In the genomic region with DNA sequence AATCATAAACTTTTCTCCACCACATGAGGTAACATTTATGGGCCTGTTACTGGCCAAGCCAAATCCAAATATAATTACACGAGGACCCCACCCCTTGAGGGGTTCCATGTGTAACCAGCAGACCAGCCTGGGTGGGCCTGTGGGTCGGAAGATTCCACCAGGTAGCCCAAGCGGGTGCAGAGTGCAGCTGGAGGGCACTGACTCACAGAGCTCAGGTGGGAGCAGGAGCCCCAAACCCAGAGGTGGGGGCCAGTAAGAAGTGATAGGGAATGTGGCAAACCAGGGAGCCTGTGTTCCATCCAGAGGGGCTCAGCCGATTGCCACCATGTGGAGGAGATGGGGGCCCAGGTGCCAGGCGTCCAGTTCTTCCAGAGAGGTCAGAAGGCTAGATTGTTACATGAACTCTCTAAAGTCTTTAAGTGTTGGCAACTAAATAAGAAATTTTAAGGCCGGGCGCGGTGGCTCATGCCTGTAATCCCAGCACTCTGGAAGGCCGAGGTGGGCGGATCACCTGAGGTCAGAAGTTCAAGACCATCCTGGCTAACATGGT, we compare ENCODE assay signal across 30 cellular contexts. TPM values are rescaled to one million over a fixed set of nuclear protein-coding genes. Genes with fewer than 3 reads are reported as not detected.
"Had no signal": no experiment of that assay in that cellular context is flagged by ENCODE, and none has a peak within 500 bp of the region (broad histone marks: within the 10 kb centered on the region; RNA-seq: fewer than 3 reads in every experiment).

No MANE protein-coding gene starts in this region.

- H3K27me3 Mint-ChIP-seq: stimulated activated naive CD8-positive, alpha-beta T cell treated with anti-CD3 and anti-CD28 coated beads, Interleukin-15, amount 100 ng/mL, for 72 hours had no signal

- H3K9me3 ChIP-seq: esophagus muscularis mucosa, gastroesophageal sphincter, psoas muscle, right lobe of liver, testis, tibial nerve had no signal

- H3K9ac ChIP-seq: parathyroid adenoma had no signal

- H3K9me3 Mint-ChIP-seq: natural killer cell; stimulated activated naive B cell treated with anti-CD40 and anti-IgM and Interleukin-4, amounts not matched to agents 10 μg/mL and 1 μg/mL and 100 μg/mL, for 72 hours had no signal

- H3K4me3 Mint-ChIP-seq: natural killer cell; stimulated activated naive B cell treated with anti-CD40 and anti-IgM and Interleukin-4, amounts not matched to agents 10 μg/mL and 1 μg/mL and 100 μg/mL, for 72 hours; stimulated activated naive CD8-positive, alpha-beta T cell treated with anti-CD3 and anti-CD28 coated beads, Interleukin-15, amount 100 ng/mL, for 72 hours had no signal

- ATAC-seq: gastroesophageal sphincter; left ventricle myocardium superior; natural killer cell; psoas muscle; right lobe of liver; stimulated activated naive B cell treated with anti-CD40 and anti-IgM and Interleukin-4, amounts not matched to agents 10 μg/mL and 1 μg/mL and 100 μg/mL, for 72 hours; stimulated activated naive CD8-positive, alpha-beta T cell treated with anti-CD3 and anti-CD28 coated beads, Interleukin-15, amount 100 ng/mL, for 72 hours had no signal

- H3K27ac Mint-ChIP-seq: natural killer cell; stimulated activated naive B cell treated with anti-CD40 and anti-IgM and Interleukin-4, amounts not matched to agents 10 μg/mL and 1 μg/mL and 100 μg/mL, for 72 hours; stimulated activated naive CD8-positive, alpha-beta T cell treated with anti-CD3 and anti-CD28 coated beads, Interleukin-15, amount 100 ng/mL, for 72 hours had no signal

- H3K27me3 ChIP-seq: esophagus muscularis mucosa, gastroesophageal sphincter, hepatocyte, right lobe of liver, testis, tibial nerve had no signal

- DNase-seq: central memory CD4-positive, alpha-beta T cell; cortex of kidney; effector memory CD4-positive, alpha-beta T cell; left ventricle myocardium superior; natural killer cell; psoas muscle; retina; right lobe of liver; stimulated activated CD4-positive, alpha-beta T cell treated with anti-CD3 and anti-CD28 coated beads, Interleukin-15, amount 100 ng/mL, for 24 hours; stimulated activated CD4-positive, alpha-beta T cell treated with anti-CD3 and anti-CD28 coated beads, Interleukin-1b, Interleukin-23, amount 100 ng/mL, for 48 hours; stimulated activated CD4-positive, alpha-beta T cell treated with anti-CD3 and anti-CD28 coated beads, Interleukin-4, amount 100 ng/mL, for 4 hours; stimulated activated naive B cell treated with anti-CD40 and anti-IgM and Interleukin-4, amounts not matched to agents 10 μg/mL and 1 μg/mL and 100 μg/mL, for 72 hours; stimulated activated naive CD8-positive, alpha-beta T cell treated with anti-CD3 and anti-CD28 coated beads, Interleukin-15, amount 100 ng/mL, for 72 hours; testis had no signal

- H2AFZ ChIP-seq: hepatocyte, parathyroid adenoma had no signal

- H3K4me2 ChIP-seq: hepatocyte had no signal

- H3K36me3 Mint-ChIP-seq: natural killer cell; stimulated activated naive B cell treated with anti-CD40 and anti-IgM and Interleukin-4, amounts not matched to agents 10 μg/mL and 1 μg/mL and 100 μg/mL, for 72 hours had no signal

- H3K27ac ChIP-seq: dorsolateral prefrontal cortex, epithelial cell of prostate, esophagus muscularis mucosa, gastroesophageal sphincter, hepatocyte, parathyroid adenoma, psoas muscle, right lobe of liver, testis, tibial nerve had no signal

- H3K4me3 ChIP-seq: dorsolateral prefrontal cortex, esophagus muscularis mucosa, gastroesophageal sphincter, hepatocyte, psoas muscle, right lobe of liver, testis, tibial nerve had no signal

- H3K36me3 ChIP-seq: esophagus muscularis mucosa, gastroesophageal sphincter, right lobe of liver, tibial nerve had no signal

- H3K4me1 ChIP-seq: psoas muscle had no signal

RNA-seq across cellular contexts. Expression of a gene that starts 2.6 kb away (rescaled TPM):
- total RNA-seq: chondrocyte, fibroblast of villous mesenchyme, gastroesophageal sphincter, hepatocyte, kidney epithelial cell, left ventricle myocardium superior, lung microvascular endothelial cell, mesenteric fat pad, myocyte, omental fat pad, psoas muscle, subcutaneous adipose tissue, tibial nerve, urinary bladder had no signal
- polyA plus RNA-seq: hepatocyte, urinary bladder had no signal
